Comparison of ENCODE assay signal across 1 cellular context in the genomic region with DNA sequence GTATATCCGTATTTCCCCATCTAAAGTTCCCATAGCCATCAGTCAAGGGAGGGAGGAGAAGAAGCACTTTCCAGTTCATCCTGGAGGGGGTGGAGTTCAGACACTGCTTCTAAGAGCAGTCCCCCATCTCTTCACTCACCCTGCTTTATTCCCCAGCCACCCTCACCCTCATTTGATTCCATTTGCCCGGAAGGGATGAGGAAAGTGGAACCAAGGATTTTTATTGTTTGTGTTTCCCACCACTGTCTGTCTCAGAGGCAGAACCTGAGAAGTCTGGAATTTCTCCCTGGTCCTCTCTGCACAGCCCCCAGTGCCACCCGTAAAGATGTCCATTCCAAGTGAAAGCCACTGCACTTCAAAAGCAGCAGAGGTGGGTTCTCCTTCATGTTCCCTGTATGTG.
TF ChIP-seq lines count a peak whose summit lies in the region.

No MANE protein-coding gene starts in this region.

TF ChIP-seq in GM23338, 12 proteins besides CTCF, POLR2A, EP300 and RAD21 (continued from another document):
- TF ChIP-seq, protein P1, sequence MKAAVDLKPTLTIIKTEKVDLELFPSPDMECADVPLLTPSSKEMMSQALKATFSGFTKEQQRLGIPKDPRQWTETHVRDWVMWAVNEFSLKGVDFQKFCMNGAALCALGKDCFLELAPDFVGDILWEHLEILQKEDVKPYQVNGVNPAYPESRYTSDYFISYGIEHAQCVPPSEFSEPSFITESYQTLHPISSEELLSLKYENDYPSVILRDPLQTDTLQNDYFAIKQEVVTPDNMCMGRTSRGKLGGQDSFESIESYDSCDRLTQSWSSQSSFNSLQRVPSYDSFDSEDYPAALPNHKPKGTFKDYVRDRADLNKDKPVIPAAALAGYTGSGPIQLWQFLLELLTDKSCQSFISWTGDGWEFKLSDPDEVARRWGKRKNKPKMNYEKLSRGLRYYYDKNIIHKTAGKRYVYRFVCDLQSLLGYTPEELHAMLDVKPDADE (IDR thresholded peaks at IDR 0.05): no peak
- no peak for TF ChIP-seq NANOG (IDR thresholded peaks at IDR 0.05; ENCODE audit: borderline replicate concordance)
- no peak for TF ChIP-seq EZH2 (IDR thresholded peaks at IDR 0.05; ENCODE audit: low read depth, unreplicated experiment)
- TF ChIP-seq POLR2AphosphoS5 (IDR thresholded peaks at IDR 0.05; ENCODE audit: low read depth): no peak
- TF ChIP-seq ZNF331 (CRISPR knock-in tag; IDR thresholded peaks at IDR 0.05; ENCODE audit: low read depth): no peak
